Comparison of ENCODE assay signal across 1 cellular context in the genomic region with DNA sequence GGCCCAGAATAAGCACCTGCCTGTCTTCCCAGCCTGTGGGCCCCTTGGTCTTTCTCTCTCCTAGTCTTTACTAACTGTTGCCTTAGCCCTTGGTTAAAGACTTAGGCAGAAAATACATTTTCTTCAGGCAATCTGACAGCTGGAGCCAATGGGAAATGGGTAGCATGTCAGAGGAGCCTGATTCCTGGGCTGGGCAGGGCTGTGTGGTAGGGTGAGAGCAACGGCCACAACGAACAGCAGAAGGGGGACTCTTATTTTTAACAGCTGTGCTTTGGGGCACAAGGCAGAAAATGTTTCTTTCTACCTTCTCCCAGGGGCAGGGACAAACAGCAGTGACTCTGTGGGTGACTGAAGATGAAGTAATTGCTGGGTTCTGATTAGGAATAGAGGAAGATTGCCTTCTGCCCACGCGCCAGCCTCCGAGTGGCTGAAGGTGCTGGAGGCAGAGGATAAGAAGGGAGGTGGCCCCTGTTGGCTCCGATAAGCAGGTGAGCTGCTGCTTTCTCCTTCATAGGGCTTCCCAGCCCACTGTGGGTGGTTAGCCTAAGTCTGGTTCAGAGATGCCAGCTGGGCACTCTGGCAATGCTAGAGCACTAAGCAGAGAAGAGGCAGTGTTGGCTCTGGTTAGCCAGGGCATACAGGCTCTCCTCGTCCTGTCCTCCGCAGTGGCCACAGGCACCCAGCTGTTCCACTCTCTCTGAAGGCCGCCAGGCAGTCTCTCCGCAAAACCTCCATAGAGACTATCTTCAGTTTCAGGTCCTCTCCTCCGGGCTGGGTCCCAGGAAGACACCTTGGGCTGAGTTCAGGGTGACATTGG.
TF ChIP-seq lines count a peak whose summit lies in the region.

No MANE protein-coding gene starts in this region.

TF ChIP-seq in H1, 55 proteins besides CTCF, POLR2A, EP300 and RAD21:
- TF ChIP-seq, protein P1, sequence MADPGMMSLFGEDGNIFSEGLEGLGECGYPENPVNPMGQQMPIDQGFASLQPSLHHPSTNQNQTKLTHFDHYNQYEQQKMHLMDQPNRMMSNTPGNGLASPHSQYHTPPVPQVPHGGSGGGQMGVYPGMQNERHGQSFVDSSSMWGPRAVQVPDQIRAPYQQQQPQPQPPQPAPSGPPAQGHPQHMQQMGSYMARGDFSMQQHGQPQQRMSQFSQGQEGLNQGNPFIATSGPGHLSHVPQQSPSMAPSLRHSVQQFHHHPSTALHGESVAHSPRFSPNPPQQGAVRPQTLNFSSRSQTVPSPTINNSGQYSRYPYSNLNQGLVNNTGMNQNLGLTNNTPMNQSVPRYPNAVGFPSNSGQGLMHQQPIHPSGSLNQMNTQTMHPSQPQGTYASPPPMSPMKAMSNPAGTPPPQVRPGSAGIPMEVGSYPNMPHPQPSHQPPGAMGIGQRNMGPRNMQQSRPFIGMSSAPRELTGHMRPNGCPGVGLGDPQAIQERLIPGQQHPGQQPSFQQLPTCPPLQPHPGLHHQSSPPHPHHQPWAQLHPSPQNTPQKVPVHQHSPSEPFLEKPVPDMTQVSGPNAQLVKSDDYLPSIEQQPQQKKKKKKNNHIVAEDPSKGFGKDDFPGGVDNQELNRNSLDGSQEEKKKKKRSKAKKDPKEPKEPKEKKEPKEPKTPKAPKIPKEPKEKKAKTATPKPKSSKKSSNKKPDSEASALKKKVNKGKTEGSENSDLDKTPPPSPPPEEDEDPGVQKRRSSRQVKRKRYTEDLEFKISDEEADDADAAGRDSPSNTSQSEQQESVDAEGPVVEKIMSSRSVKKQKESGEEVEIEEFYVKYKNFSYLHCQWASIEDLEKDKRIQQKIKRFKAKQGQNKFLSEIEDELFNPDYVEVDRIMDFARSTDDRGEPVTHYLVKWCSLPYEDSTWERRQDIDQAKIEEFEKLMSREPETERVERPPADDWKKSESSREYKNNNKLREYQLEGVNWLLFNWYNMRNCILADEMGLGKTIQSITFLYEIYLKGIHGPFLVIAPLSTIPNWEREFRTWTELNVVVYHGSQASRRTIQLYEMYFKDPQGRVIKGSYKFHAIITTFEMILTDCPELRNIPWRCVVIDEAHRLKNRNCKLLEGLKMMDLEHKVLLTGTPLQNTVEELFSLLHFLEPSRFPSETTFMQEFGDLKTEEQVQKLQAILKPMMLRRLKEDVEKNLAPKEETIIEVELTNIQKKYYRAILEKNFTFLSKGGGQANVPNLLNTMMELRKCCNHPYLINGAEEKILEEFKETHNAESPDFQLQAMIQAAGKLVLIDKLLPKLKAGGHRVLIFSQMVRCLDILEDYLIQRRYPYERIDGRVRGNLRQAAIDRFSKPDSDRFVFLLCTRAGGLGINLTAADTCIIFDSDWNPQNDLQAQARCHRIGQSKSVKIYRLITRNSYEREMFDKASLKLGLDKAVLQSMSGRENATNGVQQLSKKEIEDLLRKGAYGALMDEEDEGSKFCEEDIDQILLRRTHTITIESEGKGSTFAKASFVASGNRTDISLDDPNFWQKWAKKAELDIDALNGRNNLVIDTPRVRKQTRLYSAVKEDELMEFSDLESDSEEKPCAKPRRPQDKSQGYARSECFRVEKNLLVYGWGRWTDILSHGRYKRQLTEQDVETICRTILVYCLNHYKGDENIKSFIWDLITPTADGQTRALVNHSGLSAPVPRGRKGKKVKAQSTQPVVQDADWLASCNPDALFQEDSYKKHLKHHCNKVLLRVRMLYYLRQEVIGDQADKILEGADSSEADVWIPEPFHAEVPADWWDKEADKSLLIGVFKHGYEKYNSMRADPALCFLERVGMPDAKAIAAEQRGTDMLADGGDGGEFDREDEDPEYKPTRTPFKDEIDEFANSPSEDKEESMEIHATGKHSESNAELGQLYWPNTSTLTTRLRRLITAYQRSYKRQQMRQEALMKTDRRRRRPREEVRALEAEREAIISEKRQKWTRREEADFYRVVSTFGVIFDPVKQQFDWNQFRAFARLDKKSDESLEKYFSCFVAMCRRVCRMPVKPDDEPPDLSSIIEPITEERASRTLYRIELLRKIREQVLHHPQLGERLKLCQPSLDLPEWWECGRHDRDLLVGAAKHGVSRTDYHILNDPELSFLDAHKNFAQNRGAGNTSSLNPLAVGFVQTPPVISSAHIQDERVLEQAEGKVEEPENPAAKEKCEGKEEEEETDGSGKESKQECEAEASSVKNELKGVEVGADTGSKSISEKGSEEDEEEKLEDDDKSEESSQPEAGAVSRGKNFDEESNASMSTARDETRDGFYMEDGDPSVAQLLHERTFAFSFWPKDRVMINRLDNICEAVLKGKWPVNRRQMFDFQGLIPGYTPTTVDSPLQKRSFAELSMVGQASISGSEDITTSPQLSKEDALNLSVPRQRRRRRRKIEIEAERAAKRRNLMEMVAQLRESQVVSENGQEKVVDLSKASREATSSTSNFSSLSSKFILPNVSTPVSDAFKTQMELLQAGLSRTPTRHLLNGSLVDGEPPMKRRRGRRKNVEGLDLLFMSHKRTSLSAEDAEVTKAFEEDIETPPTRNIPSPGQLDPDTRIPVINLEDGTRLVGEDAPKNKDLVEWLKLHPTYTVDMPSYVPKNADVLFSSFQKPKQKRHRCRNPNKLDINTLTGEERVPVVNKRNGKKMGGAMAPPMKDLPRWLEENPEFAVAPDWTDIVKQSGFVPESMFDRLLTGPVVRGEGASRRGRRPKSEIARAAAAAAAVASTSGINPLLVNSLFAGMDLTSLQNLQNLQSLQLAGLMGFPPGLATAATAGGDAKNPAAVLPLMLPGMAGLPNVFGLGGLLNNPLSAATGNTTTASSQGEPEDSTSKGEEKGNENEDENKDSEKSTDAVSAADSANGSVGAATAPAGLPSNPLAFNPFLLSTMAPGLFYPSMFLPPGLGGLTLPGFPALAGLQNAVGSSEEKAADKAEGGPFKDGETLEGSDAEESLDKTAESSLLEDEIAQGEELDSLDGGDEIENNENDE (IDR thresholded peaks at IDR 0.05; ENCODE audit: insufficient replicate concordance, low read length), result no peak
- TF ChIP-seq SIN3A (conservative IDR thresholded peaks at IDR 0.05 in 1 of 2, IDR thresholded peaks at IDR 0.05 in 1 of 2; ENCODE audit: low read depth in 1 of 2, low read length in 2 of 2), result 0 out of 4 replicates have a peak, but pooled peaks of 1 of the 2 experiments have one; percentile 20
- TF ChIP-seq, protein P2, sequence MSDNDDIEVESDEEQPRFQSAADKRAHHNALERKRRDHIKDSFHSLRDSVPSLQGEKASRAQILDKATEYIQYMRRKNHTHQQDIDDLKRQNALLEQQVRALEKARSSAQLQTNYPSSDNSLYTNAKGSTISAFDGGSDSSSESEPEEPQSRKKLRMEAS (IDR thresholded peaks at IDR 0.05), result 0 out of 2 replicates have a peak, but pooled peaks have one; percentile 6
- no peak for TF ChIP-seq SIRT6 (IDR thresholded peaks at IDR 0.05; ENCODE audit: low read length)
- no peak for TF ChIP-seq JUN (IDR thresholded peaks at IDR 0.05; ENCODE audit: low read depth, low read length)
- TF ChIP-seq SIX5 (IDR thresholded peaks at IDR 0.05; ENCODE audit: low read depth, low read length), result no peak
- TF ChIP-seq HDAC6 (IDR thresholded peaks at IDR 0.05; ENCODE audit: low read depth, low read length), result no peak
- no peak for TF ChIP-seq JUND (IDR thresholded peaks at IDR 0.05; ENCODE audit: low read length)
- TF ChIP-seq, protein P3, sequence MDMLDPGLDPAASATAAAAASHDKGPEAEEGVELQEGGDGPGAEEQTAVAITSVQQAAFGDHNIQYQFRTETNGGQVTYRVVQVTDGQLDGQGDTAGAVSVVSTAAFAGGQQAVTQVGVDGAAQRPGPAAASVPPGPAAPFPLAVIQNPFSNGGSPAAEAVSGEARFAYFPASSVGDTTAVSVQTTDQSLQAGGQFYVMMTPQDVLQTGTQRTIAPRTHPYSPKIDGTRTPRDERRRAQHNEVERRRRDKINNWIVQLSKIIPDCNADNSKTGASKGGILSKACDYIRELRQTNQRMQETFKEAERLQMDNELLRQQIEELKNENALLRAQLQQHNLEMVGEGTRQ (IDR thresholded peaks at IDR 0.05; ENCODE audit: low read length), result no peak
- TF ChIP-seq POLR2AphosphoS5 (IDR thresholded peaks at IDR 0.05; ENCODE audit: low read depth, low read length), result peak; percentile 86
- TF ChIP-seq SUZ12 (IDR thresholded peaks at IDR 0.05; ENCODE audit: low read length), result no peak
- 0 out of 2 replicates have a peak, but pooled peaks have one; percentile 16 for TF ChIP-seq CHD2 (IDR thresholded peaks at IDR 0.05; ENCODE audit: low read length)
- no peak for TF ChIP-seq TCF12 (IDR thresholded peaks at IDR 0.05; ENCODE audit: low read depth, low read length)
- TF ChIP-seq, protein P4, sequence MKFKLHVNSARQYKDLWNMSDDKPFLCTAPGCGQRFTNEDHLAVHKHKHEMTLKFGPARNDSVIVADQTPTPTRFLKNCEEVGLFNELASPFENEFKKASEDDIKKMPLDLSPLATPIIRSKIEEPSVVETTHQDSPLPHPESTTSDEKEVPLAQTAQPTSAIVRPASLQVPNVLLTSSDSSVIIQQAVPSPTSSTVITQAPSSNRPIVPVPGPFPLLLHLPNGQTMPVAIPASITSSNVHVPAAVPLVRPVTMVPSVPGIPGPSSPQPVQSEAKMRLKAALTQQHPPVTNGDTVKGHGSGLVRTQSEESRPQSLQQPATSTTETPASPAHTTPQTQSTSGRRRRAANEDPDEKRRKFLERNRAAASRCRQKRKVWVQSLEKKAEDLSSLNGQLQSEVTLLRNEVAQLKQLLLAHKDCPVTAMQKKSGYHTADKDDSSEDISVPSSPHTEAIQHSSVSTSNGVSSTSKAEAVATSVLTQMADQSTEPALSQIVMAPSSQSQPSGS (IDR thresholded peaks at IDR 0.05; ENCODE audit: low read length), result peak; percentile 23; the same call in 1 of the 2 replicates
- TF ChIP-seq CREB1 (IDR thresholded peaks at IDR 0.05), result no peak; the same call in none of the 2 replicates
- TF ChIP-seq KDM4A (IDR thresholded peaks at IDR 0.05; ENCODE audit: low read depth, low read length, severe bottlenecking), result no peak
- no peak for TF ChIP-seq SP2 (IDR thresholded peaks at IDR 0.05; ENCODE audit: low read length)
- TF ChIP-seq SAP30 (IDR thresholded peaks at IDR 0.05; ENCODE audit: insufficient read depth, insufficient replicate concordance, low read length), result no peak
- no peak for TF ChIP-seq TAF7 (optimal IDR thresholded peaks at IDR 0.05; ENCODE audit: borderline replicate concordance, low read depth, low read length)
- TF ChIP-seq ASH2L (IDR thresholded peaks at IDR 0.05; ENCODE audit: low read length), result no peak
